ENCODE assay signal across 8 cellular contexts in the genomic region with DNA sequence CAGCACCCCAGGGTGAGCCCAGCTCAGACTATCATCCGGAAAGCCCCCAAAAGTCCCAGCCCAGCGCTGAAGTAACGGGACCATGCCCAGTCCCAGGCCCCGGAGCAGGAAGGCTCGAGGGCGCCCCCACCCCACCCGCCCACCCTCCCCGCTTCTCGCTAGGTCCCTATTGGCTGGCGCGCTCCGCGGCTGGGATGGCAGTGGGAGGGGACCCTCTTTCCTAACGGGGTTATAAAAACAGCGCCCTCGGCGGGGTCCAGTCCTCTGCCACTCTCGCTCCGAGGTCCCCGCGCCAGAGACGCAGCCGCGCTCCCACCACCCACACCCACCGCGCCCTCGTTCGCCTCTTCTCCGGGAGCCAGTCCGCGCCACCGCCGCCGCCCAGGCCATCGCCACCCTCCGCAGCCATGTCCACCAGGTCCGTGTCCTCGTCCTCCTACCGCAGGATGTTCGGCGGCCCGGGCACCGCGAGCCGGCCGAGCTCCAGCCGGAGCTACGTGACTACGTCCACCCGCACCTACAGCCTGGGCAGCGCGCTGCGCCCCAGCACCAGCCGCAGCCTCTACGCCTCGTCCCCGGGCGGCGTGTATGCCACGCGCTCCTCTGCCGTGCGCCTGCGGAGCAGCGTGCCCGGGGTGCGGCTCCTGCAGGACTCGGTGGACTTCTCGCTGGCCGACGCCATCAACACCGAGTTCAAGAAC. TPM values are rescaled to one million over a fixed set of nuclear protein-coding genes. Genes with fewer than 3 reads are reported as not detected.
A peak's percentile ranks its signal among the peaks of the same experiment; 100 is the strongest.
DNase-seq lines count a peak whose midpoint lies in the region; ATAC-seq and TF ChIP-seq lines count a peak whose summit lies in the region.

No MANE protein-coding gene starts in this region.

- peak overlapping the region; percentile 87 to 99 for H3K27ac ChIP-seq in lung (ENCODE audit: low read depth in 1 of 2, low read length in 1 of 2)

- TF ChIP-seq CTCF in AG04449 (IDR thresholded peaks at IDR 0.05; ENCODE audit: insufficient read depth, low read length, missing control alignments) (no peak), lung (IDR thresholded peaks at IDR 0.05; ENCODE audit: control extremely low read depth, extremely low read depth) (no peak)

- H3K27me3 ChIP-seq in lung (ENCODE audit: control insufficient read depth, insufficient read depth), result no peaks in the 10 kb centered on the region

- ATAC-seq in GM19025 (IDR thresholded peaks at IDR 0.05; ENCODE audit: low read depth, unreplicated experiment), result peak; percentile 19
- ATAC-seq in lung (ENCODE audit: insufficient read depth, low FRiP score), result peak; percentile 69
- no peak for ATAC-seq in HG03439 (IDR thresholded peaks at IDR 0.05; ENCODE audit: unreplicated experiment)

- in situ Hi-C loops in KBM-7 (cut with MboI; ENCODE audit: low pct_unique_long_range_greater_than_20kb, low sequenced_read_pairs), result loop anchor here (25.0 kb wide), 1 partner anchor 342 kb away; no protein-coding TSS in a partner anchor

- peaks cover 0 to 7% of the 10 kb centered on the region in 2 donors for H3K36me3 ChIP-seq in lung (ENCODE audit: control insufficient read depth in 2 of 2, insufficient read depth in 2 of 2, low read length in 2 of 2)

- H3K9me3 ChIP-seq in lung (ENCODE audit: control insufficient read depth in 2 of 2, insufficient read depth in 1 of 2, low read length in 1 of 2), result peaks cover 0 to 4% of the 10 kb centered on the region in 2 donors

- DNase-seq in AG04449 (ENCODE audit: low read depth, low spot score), result no peak
- peak; percentile 71 for DNase-seq in KBM-7
- peak; percentile 68 for DNase-seq in activated CD4-positive, alpha-beta T cell treated with anti-CD3 and anti-CD28 coated beads for 48 hours
- peak; percentile 88 for DNase-seq in dedifferentiated amniotic fluid mesenchymal stem cell (ENCODE audit: extremely low spot score)
- DNase-seq in lung (ENCODE audit: low spot score), result peak; percentile 88
- DNase-seq in stimulated activated CD8-positive, alpha-beta memory T cell treated with anti-CD3 and anti-CD28 coated beads, Interleukin-12 subunit alpha, Interleukin-12 subunit beta, amount 100 ng/mL, for 1 hour (ENCODE audit: low read depth), result peak; percentile 78

- WGBS in lung, 2 donors, result 1% methylated on average over 62 to 72 of the region's 72 CpGs

- POLR2A ChIA-PET in AG04449 (lab: Yijun Ruan, JAX), result interaction anchor here (0.5 to 4.1 kb wide), 47 partner anchors 9 to 414 kb away, joined by 3 to 54 read pairs (median 7); partner anchors contain the start of gene TRDMT1

- CTCF ChIA-PET in AG04449 (lab: Yijun Ruan, JAX), result interaction anchor here (0.6 to 2.7 kb wide), 8 partner anchors 18 to 399 kb away, joined by 3 to 7 read pairs (median 3); no protein-coding TSS in a partner anchor

- H3K4me1 ChIP-seq in lung (ENCODE audit: control insufficient read depth in 2 of 2, insufficient read depth in 2 of 2, low read length in 2 of 2), result peaks cover 0 to 8% of the 10 kb centered on the region in 2 donors

- H3K4me3 ChIP-seq in AG04449 (ENCODE audit: low read depth, low read length), result peak overlapping the region; percentile 95
- H3K4me3 ChIP-seq in lung, result peak overlapping the region; percentile 99

RNA-seq across cellular contexts. Expression of gene VIM, which starts 1.1 kb away (rescaled TPM):
- 1,000 to 10,000 TPM; 1,296 to 1,640 TPM for total RNA-seq in lung
- polyA plus RNA-seq in lung, result 1,000 to 10,000 TPM in 1 of 2 donors, 100 to 1,000 TPM in 1; 800 to 1,426 TPM

RNA-seq across cellular contexts. Expression of gene TRDMT1, which starts 27.7 kb away (rescaled TPM):
- 10 to 100 TPM in 1 of 2 donors, 1 to 10 TPM in 1; 9.7 to 25.9 TPM for total RNA-seq in lung
- 1 to 10 TPM; 2.5 to 3.4 TPM for polyA plus RNA-seq in lung
